ENCODE assay signal across 10 cellular contexts in the genomic region with DNA sequence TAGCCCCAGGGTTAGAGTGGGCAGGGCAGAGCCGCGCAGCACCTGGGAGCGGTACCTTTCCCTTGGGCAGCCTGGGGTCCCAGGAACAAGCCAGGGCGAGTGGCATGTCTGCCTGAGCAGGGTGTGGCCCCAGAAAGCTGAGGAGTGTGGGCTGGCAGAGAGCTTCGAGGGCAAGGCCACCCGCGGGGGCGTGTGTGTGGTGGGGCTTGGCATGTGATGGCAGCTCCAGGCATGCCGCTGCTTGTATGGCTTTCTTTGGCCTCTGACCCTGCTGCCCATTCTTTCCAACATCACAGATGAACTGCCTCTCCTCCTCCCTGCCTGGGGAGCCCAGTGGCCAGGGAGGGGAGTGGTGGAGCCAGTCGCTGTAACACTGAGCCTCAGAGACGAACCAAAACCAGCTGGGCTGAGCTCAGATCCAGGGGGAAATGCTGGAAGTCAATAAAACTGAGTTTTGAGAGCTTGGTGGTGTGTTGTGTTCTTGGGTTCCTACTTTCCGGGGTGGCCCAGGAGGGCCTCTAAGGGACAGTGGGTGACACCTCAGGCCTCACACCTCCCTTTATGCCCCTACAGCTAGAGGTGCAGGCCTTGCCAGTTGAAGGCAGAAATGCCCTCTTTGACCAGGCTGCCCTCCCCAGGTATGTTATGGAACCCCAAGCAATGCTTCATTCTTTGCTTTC. TPM values are rescaled to one million over a fixed set of nuclear protein-coding genes. Genes with fewer than 3 reads are reported as not detected.
DNase-seq lines count a peak whose midpoint lies in the region; ATAC-seq, FAIRE-seq and TF ChIP-seq lines count a peak whose summit lies in the region.
"Had no signal": no experiment of that assay in that cellular context is flagged by ENCODE, and none has a peak within 500 bp of the region (broad histone marks: within the 10 kb centered on the region; RNA-seq: fewer than 3 reads in every experiment).

No MANE protein-coding gene starts in this region.

- peak overlapping the region; percentile 31 for H3K27ac ChIP-seq in AG04450 (ENCODE audit: low read depth, low read length)
- H3K27ac ChIP-seq in cingulate gyrus (ENCODE audit: low read depth, low read length): peak overlapping the region; percentile 99
- H3K27ac ChIP-seq: HL-60 had no signal

- POLR2A ChIA-PET in AG04450 (lab: Yijun Ruan, JAX): interaction anchor here (0.6 to 1.5 kb wide), 6 partner anchors 8 to 90 kb away, joined by 3 to 8 read pairs (median 4); a partner anchor contains a TSS

- in situ Hi-C loops in HAP-1 (cut with MboI; ENCODE audit: low sequenced_read_pairs): no loop called here

- ATAC-seq in SK-N-SH treated with all-trans-retinoic acid at 6 μM for 48 hours (no peak), GM21381 (IDR thresholded peaks at IDR 0.05; ENCODE audit: unreplicated experiment) (no peak), HG02852 (IDR thresholded peaks at IDR 0.05; ENCODE audit: unreplicated experiment) (no peak)

- H3K36me3 ChIP-seq in HAP-1 (replicated peaks): peaks cover 9% of the 10 kb centered on the region

- H3K4me1 ChIP-seq in HAP-1: no peaks in the 10 kb centered on the region

- H3K4me3 ChIP-seq in AG04450 (ENCODE audit: low read depth, low read length) (no peak overlapping the region), HAP-1 (no peak overlapping the region)

- H3K4me3 Mint-ChIP-seq in neural crest cell: peak overlapping the region; percentile 18

- H3K9me3 Mint-ChIP-seq in neural crest cell: no peaks in the 10 kb centered on the region

- CTCF ChIA-PET in AG04450 (lab: Charles Lee): interaction anchor here (0.8 to 2.8 kb wide), 2 partner anchors 9 to 75 kb away, joined by 10 to 19 read pairs; no protein-coding TSS in a partner anchor

- H3K27ac Mint-ChIP-seq in neural crest cell (ENCODE audit: unreplicated experiment): no peak overlapping the region

- H3K27me3 ChIP-seq in AG04450 (ENCODE audit: control insufficient read depth, insufficient read depth, low read length) (no peaks in the 10 kb centered on the region), HAP-1 (ENCODE audit: low read depth) (no peaks in the 10 kb centered on the region)

- H3K27me3 Mint-ChIP-seq in neural crest cell (ENCODE audit: low read depth): peaks cover 5% of the 10 kb centered on the region

- peaks cover 5% of the 10 kb centered on the region for H3K4me1 Mint-ChIP-seq in neural crest cell

- no peaks in the 10 kb centered on the region for H3K36me3 Mint-ChIP-seq in neural crest cell (ENCODE audit: low read depth)

- H3K9me3 ChIP-seq in AG04450 (ENCODE audit: control insufficient read depth, insufficient read depth, low read length) (no peaks in the 10 kb centered on the region), HAP-1 (no peaks in the 10 kb centered on the region)

- DNase-seq in AG04450 (ENCODE audit: low read depth, low spot score) (no peak), HTR-8/SVneo (ENCODE audit: insufficient read length, low spot score) (peak; percentile 32), neural crest cell (ENCODE audit: low read depth, low spot score) (no peak), HAP-1 (ENCODE audit: low spot score in 2 of 2) (no peak)

- FAIRE-seq in HTR-8/SVneo (lab: Jason Lieb, UNC): peak; percentile 78

- TF ChIP-seq CTCF in AG04450 (IDR thresholded peaks at IDR 0.05; ENCODE audit: low read depth, low read length): no peak
- TF ChIP-seq CTCF in neural crest cell (conservative IDR thresholded peaks at IDR 0.05): no peak

TF ChIP-seq in SK-N-SH treated with all-trans-retinoic acid at 6 μM for 48 hours, 23 proteins besides CTCF, POLR2A, EP300 and RAD21:
- TF ChIP-seq ZNF565 (CRISPR knock-in tag; conservative IDR thresholded peaks at IDR 0.05; ENCODE audit: low read depth): no peak
- no peak for TF ChIP-seq SNAI2 (CRISPR knock-in tag; IDR thresholded peaks at IDR 0.05)

RNA-seq across cellular contexts. Expression of a gene that starts 7.4 kb away (rescaled TPM):
- 40.6 and 41.1 TPM in 2 replicates for polyA plus RNA-seq in AG04450 (2011; rRNA removed)
- polyA minus RNA-seq in AG04450 (2011; rRNA and poly(A)+ RNA removed): 49.0 and 66.1 TPM in 2 replicates
- 59.2 and 59.7 TPM in 2 replicates for total RNA-seq in neural crest cell

RNA-seq across cellular contexts. Expression of a gene that starts 22.6 kb away (rescaled TPM):
- polyA plus RNA-seq in AG04450 (2011; rRNA removed): 11.7 and 15.1 TPM in 2 replicates
- polyA minus RNA-seq in AG04450 (2011; rRNA and poly(A)+ RNA removed): 19.8 and 26.2 TPM in 2 replicates
- total RNA-seq in neural crest cell: 3.2 and 4.1 TPM in 2 replicates

RNA-seq across cellular contexts. Expression of a gene that starts 32.9 kb away (rescaled TPM):
- 22.4 and 22.6 TPM in 2 replicates for polyA plus RNA-seq in AG04450 (2011; rRNA removed)
- 8.5 and 9.5 TPM in 2 replicates for polyA minus RNA-seq in AG04450 (2011; rRNA and poly(A)+ RNA removed)
- total RNA-seq in neural crest cell: 0.14 TPM in 1 of 2 replicates, not detected in the other

RNA-seq across cellular contexts. Expression of a gene that starts 33.5 kb away (rescaled TPM):
- polyA plus RNA-seq in AG04450 (2011; rRNA removed): not detected in 2 replicates
- not detected in 2 replicates for polyA minus RNA-seq in AG04450 (2011; rRNA and poly(A)+ RNA removed)
- not detected in 2 replicates for total RNA-seq in neural crest cell
- total RNA-seq: activated CD8-positive, alpha-beta memory T cell treated with anti-CD3 and anti-CD28 coated beads for 36 hours had no signal

RNA-seq across cellular contexts. Expression of a gene that starts 41.3 kb away (rescaled TPM):
- polyA plus RNA-seq in AG04450 (2011; rRNA removed): 33.9 and 36.6 TPM in 2 replicates
- polyA minus RNA-seq in AG04450 (2011; rRNA and poly(A)+ RNA removed): 33.2 and 51.3 TPM in 2 replicates
- 28.5 and 31.2 TPM in 2 replicates for total RNA-seq in neural crest cell
